ENCODE assay signal across 22 cellular contexts in the genomic region with DNA sequence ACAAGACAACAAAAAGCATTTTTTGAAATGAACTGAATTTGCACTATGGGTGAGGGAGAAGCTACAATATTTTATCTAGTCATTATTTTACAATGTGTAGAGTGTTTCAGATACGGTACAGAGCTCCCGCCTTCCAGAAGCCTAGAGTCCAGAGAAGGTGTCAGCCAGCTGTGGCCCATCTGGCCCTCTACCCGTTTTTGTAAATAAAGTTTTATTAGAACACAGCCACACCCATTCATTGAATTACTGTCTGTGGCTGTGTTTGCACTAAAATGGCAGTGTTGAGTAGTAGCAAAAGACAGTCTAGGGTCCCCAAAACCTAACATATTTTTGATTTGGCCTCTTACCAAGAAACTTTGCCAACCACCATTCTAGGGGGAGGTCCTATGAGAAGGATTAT.
DNase-seq lines count a peak whose midpoint lies in the region; ATAC-seq, FAIRE-seq and TF ChIP-seq lines count a peak whose summit lies in the region.
"Had no signal": no experiment of that assay in that cellular context is flagged by ENCODE, and none has a peak within 500 bp of the region (broad histone marks: within the 10 kb centered on the region; RNA-seq: fewer than 3 reads in every experiment).

No MANE protein-coding gene starts in this region.

- peaks cover 38% of the 10 kb centered on the region for H3K4me1 Mint-ChIP-seq in nephron
- H3K4me1 Mint-ChIP-seq: B cell had no signal

- in situ Hi-C loops in HepG2 (cut with HindIII; ENCODE audit: extremely low pct_ligation_motif_present, low pct_unique_long_range_greater_than_20kb) = no loop called here

- peak overlapping the region in 2 of 3 experiments; percentile 96 to 98 for H3K27ac Mint-ChIP-seq in nephron
- H3K27ac Mint-ChIP-seq: B cell; CD4-positive, alpha-beta T cell; CD8-positive, alpha-beta T cell had no signal

- TF ChIP-seq EP300 in HepG2 (IDR thresholded peaks at IDR 0.05; ENCODE audit: low read depth in 2 of 2, low read length in 2 of 2) (no peak), HepG2 (CRISPR knock-in tag; IDR thresholded peaks at IDR 0.05; ENCODE audit: borderline replicate concordance) (no peak)

- BruUV-seq in HepG2 (replicated peaks; lab: Mats Ljungman, UMichigan) = no TSS peak

- no peak overlapping the region for H3K4me2 ChIP-seq in HepG2 (ENCODE audit: low read depth, low read length)
- H3K4me2 ChIP-seq: A549; BLaER1 treated with 17β-estradiol and CSF1 and Interleukin-3, amounts not matched to agents 10 nM and 100 nM had no signal

- TF ChIP-seq CTCF in HepG2 (CRISPR knock-in tag; IDR thresholded peaks at IDR 0.05) (no peak), right lobe of liver (IDR thresholded peaks at IDR 0.05) (no peak), nephron (IDR thresholded peaks at IDR 0.05; ENCODE audit: unreplicated experiment in 3 of 3) (no peak), tibial artery (IDR thresholded peaks at IDR 0.05) (no peak)

- no peak overlapping the region for H2AFZ ChIP-seq in HepG2 (ENCODE audit: low read length)

- no peaks in the 10 kb centered on the region for H3K36me3 ChIP-seq in HepG2 (replicated peaks in 1 of 2; ENCODE audit: control insufficient read depth in 1 of 2, insufficient read depth in 2 of 2, low read length in 2 of 2)
- no peaks in the 10 kb centered on the region for H3K36me3 ChIP-seq in right lobe of liver
- H3K36me3 ChIP-seq in tibial artery = no peaks in the 10 kb centered on the region
- H3K36me3 ChIP-seq: BLaER1 treated with 17β-estradiol and CSF1 and Interleukin-3, amounts not matched to agents 10 nM and 100 nM had no signal

- 16% methylated on average over 3 of the region's 3 CpGs for WGBS in HepG2 (ENCODE audit: low lambda C conversion rate)
- WGBS in right lobe of liver (ENCODE audit: insufficient coverage, low coverage, low lambda C conversion rate, missing lambda C conversion rate) = 87% methylated on average over 3 of the region's 3 CpGs

- no peaks in the 10 kb centered on the region for H3K27me3 Mint-ChIP-seq in nephron (ENCODE audit: low read depth)
- H3K27me3 Mint-ChIP-seq: B cell had no signal

- no peaks in the 10 kb centered on the region for H3K36me3 Mint-ChIP-seq in nephron (ENCODE audit: low read depth)
- H3K36me3 Mint-ChIP-seq: CD8-positive, alpha-beta T cell had no signal

- no peak overlapping the region for H3K9ac ChIP-seq in HepG2 (ENCODE audit: insufficient read depth, low read depth, low read length)
- H3K9ac ChIP-seq: BLaER1 treated with 17β-estradiol and CSF1 and Interleukin-3, amounts not matched to agents 10 nM and 100 nM had no signal

- H3K27ac ChIP-seq in HepG2 (ENCODE audit: extremely low read length, insufficient read depth, low read length) (no peak overlapping the region), right lobe of liver (no peak overlapping the region), tibial artery (peak overlapping the region; percentile 75 to 78)
- H3K27ac ChIP-seq: 22Rv1; A549; BLaER1 treated with 17β-estradiol and CSF1 and Interleukin-3, amounts not matched to agents 10 nM and 100 nM; C4-2B had no signal

- no peak for TF ChIP-seq RAD21 in HepG2 (CRISPR knock-in tag; IDR thresholded peaks at IDR 0.05)

- H4K20me1 ChIP-seq in HepG2 (ENCODE audit: insufficient read depth, low read length) = no peaks in the 10 kb centered on the region
- H4K20me1 ChIP-seq: BLaER1 treated with 17β-estradiol and CSF1 and Interleukin-3, amounts not matched to agents 10 nM and 100 nM had no signal

- CTCF ChIA-PET in HepG2 (lab: Yijun Ruan, JAX; ENCODE audit: low intra/inter-chr PET ratio, low total read pairs) = no interaction called here

- DNase-seq in HepG2 (ENCODE audit: low spot score) (no peak), right lobe of liver (no peak), tibial artery (no peak), NCI-H748 (lab: John Stamatoyannopoulos, UW; ENCODE audit: unreplicated experiment) (no peak), head of caudate nucleus (no peak)
- DNase-seq: AML-193; Caco-2; Calu3; CD4-positive, alpha-beta T cell; CD8-positive, alpha-beta T cell; DMS79 treated with DMSO at 0.1 percent for 48 hours; GF-D8 had no signal

- H3K4me3 ChIP-seq in HepG2 (replicated peaks in 1 of 3; ENCODE audit: insufficient read depth in 1 of 3, low read depth in 2 of 3, low read length in 3 of 3) (no peak overlapping the region), right lobe of liver (no peak overlapping the region), tibial artery (no peak overlapping the region)
- H3K4me3 ChIP-seq: A549; BLaER1 treated with 17β-estradiol and CSF1 and Interleukin-3, amounts not matched to agents 10 nM and 100 nM had no signal

- ATAC-seq in HepG2 (no peak), right lobe of liver (no peak)
- ATAC-seq: A549; CD8-positive, alpha-beta T cell had no signal

- no peak overlapping the region for H3K4me3 Mint-ChIP-seq in nephron
- H3K4me3 Mint-ChIP-seq: B cell; CD4-positive, alpha-beta T cell; CD8-positive, alpha-beta T cell had no signal

- TF ChIP-seq POLR2A in HepG2 (IDR thresholded peaks at IDR 0.05; ENCODE audit: insufficient read depth in 1 of 2, low read depth in 2 of 2, low read length in 2 of 2) (no peak), right lobe of liver (IDR thresholded peaks at IDR 0.05) (no peak)

- intact Hi-C loops in HepG2 (cut with micrococcal nuclease; ENCODE audit: unreplicated experiment) (no loop called here), right lobe of liver (cut with DNase I) (no loop called here), tibial artery (cut with DNase I; ENCODE audit: low total_unique reads) (loop anchor here (10.0 kb wide), 1 partner anchor 47 kb away; no protein-coding TSS in a partner anchor), head of caudate nucleus (cut with DNase I) (no loop called here)

- peaks cover 20% of the 10 kb centered on the region for H3K9me3 Mint-ChIP-seq in nephron
- H3K9me3 Mint-ChIP-seq: CD8-positive, alpha-beta T cell had no signal

- H3K4me1 ChIP-seq in HepG2 (ENCODE audit: insufficient read depth, low read length) (no peaks in the 10 kb centered on the region), right lobe of liver (no peaks in the 10 kb centered on the region), tibial artery (peaks cover 0 to 32% (median 17%) of the 10 kb centered on the region in 4 donors)
- H3K4me1 ChIP-seq: A549; BLaER1 treated with 17β-estradiol and CSF1 and Interleukin-3, amounts not matched to agents 10 nM and 100 nM had no signal

- POLR2A ChIA-PET in HepG2 (lab: Yijun Ruan, JAX) = no interaction called here

- H3K27me3 ChIP-seq in HepG2 (ENCODE audit: control insufficient read depth in 1 of 2, insufficient read depth in 2 of 2, low read length in 2 of 2) (0 out of 5 replicates have a peak, but pooled peaks cover 0 to 7% of the 10 kb centered on the region in 2 experiments), right lobe of liver (no peaks in the 10 kb centered on the region), tibial artery (no peaks in the 10 kb centered on the region)
- H3K27me3 ChIP-seq: BLaER1 treated with 17β-estradiol and CSF1 and Interleukin-3, amounts not matched to agents 10 nM and 100 nM had no signal

- H3K9me3 ChIP-seq in HepG2 (ENCODE audit: low read length) = no peaks in the 10 kb centered on the region
- no peaks in the 10 kb centered on the region for H3K9me3 ChIP-seq in right lobe of liver
- no peaks in the 10 kb centered on the region for H3K9me3 ChIP-seq in tibial artery
- H3K9me3 ChIP-seq: A549 had no signal

- FAIRE-seq in HepG2 (lab: Jason Lieb, UNC) = no peak
- FAIRE-seq: A549, D721Med, G401.6, GM12891, GM19239 had no signal

- H3K79me2 ChIP-seq in HepG2 (ENCODE audit: insufficient read depth, low read length) = no peaks in the 10 kb centered on the region

TF ChIP-seq in HepG2, 621 proteins besides CTCF, POLR2A, EP300 and RAD21 (continues in another document):
- TF ChIP-seq SMARCE1 (IDR thresholded peaks at IDR 0.05; ENCODE audit: borderline replicate concordance) = no peak

Comparison
In these comparisons a context has a peak if more than half of its experiments do, and no peak if none do; other contexts are left out.
1. H3K27ac ChIP-seq: peak in tibial artery (2 of 2); none in HepG2 (single experiment) and right lobe of liver (0 of 3).